16 cellular contexts compared by ENCODE assay signal in the genomic region with DNA sequence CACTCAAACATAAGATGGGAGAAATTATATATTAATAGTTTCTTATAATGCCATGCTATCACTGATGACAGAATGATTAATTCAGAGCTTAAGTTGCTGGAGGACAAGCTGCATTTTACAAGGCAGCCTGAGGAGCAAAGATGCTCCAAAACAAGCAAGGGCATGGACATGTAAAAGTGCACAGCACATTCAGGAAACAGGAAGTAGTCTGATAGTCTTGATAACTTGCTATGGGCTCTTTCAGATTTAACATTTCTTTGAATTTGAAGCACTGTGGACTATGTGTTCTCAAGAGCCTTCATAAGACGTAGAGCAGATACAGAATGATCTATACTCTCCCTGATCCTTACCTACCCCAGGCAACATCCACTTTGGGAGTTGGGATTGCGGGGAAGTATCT. TPM values are rescaled to one million over a fixed set of nuclear protein-coding genes. Genes with fewer than 3 reads are reported as not detected.
DNase-seq lines count a peak whose midpoint lies in the region; ATAC-seq lines count a peak whose summit lies in the region.
"Had no signal": no experiment of that assay in that cellular context is flagged by ENCODE, and none has a peak within 500 bp of the region (broad histone marks: within the 10 kb centered on the region; RNA-seq: fewer than 3 reads in every experiment).

No MANE protein-coding gene starts in this region.

- no peaks in the 10 kb centered on the region for H3K27me3 ChIP-seq in Karpas-422 (ENCODE audit: low read length)
- H3K27me3 ChIP-seq: pancreas had no signal

- H3K4me1 ChIP-seq in Karpas-422 (ENCODE audit: low read length): no peaks in the 10 kb centered on the region
- H3K4me1 ChIP-seq: pancreas had no signal

- no peak overlapping the region for H3K4me2 ChIP-seq in Karpas-422 (ENCODE audit: low read depth, low read length, poor library complexity, severe bottlenecking)

- POLR2A ChIA-PET in activated naive CD8-positive, alpha-beta T cell treated with anti-CD3 and anti-CD28 coated beads, Interleukin-2, amount 10 ng/mL, durations not matched to agents 7 days and 5 days (lab: Charles Lee): no interaction called here

- intact Hi-C loops in activated T-helper 2 cell treated with anti-CD3 and anti-CD28 coated beads, Interferon-gamma antibody, Interleukin-2, Interleukin-4, amounts not matched to agents 10 μg/mL and 5 μg/mL and 100 μg/mL, durations not matched to agents 14 hours and 24 hours and 36 hours (cut with micrococcal nuclease): no loop called here

- H3K4me3 ChIP-seq in Karpas-422 (ENCODE audit: low read length): no peak overlapping the region
- H3K4me3 ChIP-seq: coronary artery, pancreas had no signal

- DNase-seq in activated naive CD8-positive, alpha-beta T cell treated with anti-CD3 and anti-CD28 coated beads, Interleukin-2, amount 10 ng/mL, durations not matched to agents 7 days and 5 days: no peak
- no peak for DNase-seq in activated naive CD8-positive, alpha-beta T cell treated with anti-CD3 and anti-CD28 coated beads for 36 hours
- DNase-seq in Kasumi-1 (lab: John Stamatoyannopoulos, UW) (peak; percentile 9 to 18), SW480 (ENCODE audit: low spot score) (no peak), Karpas-422 (no peak)
- no peak for DNase-seq in activated T-helper 2 cell treated with anti-CD3 and anti-CD28 coated beads, Interferon-gamma antibody, Interleukin-2, Interleukin-4, amounts not matched to agents 10 μg/mL and 5 μg/mL and 100 μg/mL, durations not matched to agents 14 hours and 24 hours and 36 hours (ENCODE audit: low spot score)
- DNase-seq in natural killer cell treated with Interleukin-12 subunit alpha and Interleukin-12 subunit beta and Interleukin-15 and Interleukin-18, amount 100 ng/mL, for 72 hours (ENCODE audit: low spot score): no peak
- DNase-seq: GF-D8; NCI-H1048; NCI-H2081 treated with DMSO at 0.1 percent for 48 hours; NCI-H510A treated with DMSO at 0.1 percent for 48 hours; pancreas; stimulated activated CD4-positive, alpha-beta T cell treated with anti-CD3 and anti-CD28 coated beads, Interleukin-2, amount 100 ng/mL, for 48 hours had no signal

- H3K79me2 ChIP-seq in Karpas-422 (ENCODE audit: low read length): peaks cover 69% of the 10 kb centered on the region

- peaks cover 14% of the 10 kb centered on the region for H3K4me1 Mint-ChIP-seq in activated naive CD8-positive, alpha-beta T cell treated with anti-CD3 and anti-CD28 coated beads, Interleukin-2, amount 10 ng/mL, durations not matched to agents 7 days and 5 days
- H3K4me1 Mint-ChIP-seq in activated naive CD8-positive, alpha-beta T cell treated with anti-CD3 and anti-CD28 coated beads for 36 hours: peaks cover 21% of the 10 kb centered on the region
- peaks cover 21% of the 10 kb centered on the region for H3K4me1 Mint-ChIP-seq in activated T-helper 2 cell treated with anti-CD3 and anti-CD28 coated beads, Interferon-gamma antibody, Interleukin-2, Interleukin-4, amounts not matched to agents 10 μg/mL and 5 μg/mL and 100 μg/mL, durations not matched to agents 14 hours and 24 hours and 36 hours (ENCODE audit: low read depth)
- H3K4me1 Mint-ChIP-seq in natural killer cell treated with Interleukin-12 subunit alpha and Interleukin-12 subunit beta and Interleukin-15 and Interleukin-18, amount 100 ng/mL, for 72 hours (ENCODE audit: low read depth in 2 of 2): peaks cover 8 to 11% of the 10 kb centered on the region in 2 donors

- no peak overlapping the region for H3K27ac ChIP-seq in Karpas-422 (ENCODE audit: low read length)
- H3K27ac ChIP-seq: coronary artery, pancreas had no signal

- H3K36me3 Mint-ChIP-seq in activated naive CD8-positive, alpha-beta T cell treated with anti-CD3 and anti-CD28 coated beads, Interleukin-2, amount 10 ng/mL, durations not matched to agents 7 days and 5 days: peaks cover 7% of the 10 kb centered on the region
- peaks cover 7% of the 10 kb centered on the region for H3K36me3 Mint-ChIP-seq in activated naive CD8-positive, alpha-beta T cell treated with anti-CD3 and anti-CD28 coated beads for 36 hours
- H3K36me3 Mint-ChIP-seq in activated T-helper 2 cell treated with anti-CD3 and anti-CD28 coated beads, Interferon-gamma antibody, Interleukin-2, Interleukin-4, amounts not matched to agents 10 μg/mL and 5 μg/mL and 100 μg/mL, durations not matched to agents 14 hours and 24 hours and 36 hours (ENCODE audit: low read depth): peaks cover 2% of the 10 kb centered on the region
- no peaks in the 10 kb centered on the region for H3K36me3 Mint-ChIP-seq in natural killer cell treated with Interleukin-12 subunit alpha and Interleukin-12 subunit beta and Interleukin-15 and Interleukin-18, amount 100 ng/mL, for 72 hours

- H3K9me3 ChIP-seq in Karpas-422 (ENCODE audit: low read length): no peaks in the 10 kb centered on the region
- H3K9me3 ChIP-seq: pancreas had no signal

- no peak for ATAC-seq in activated naive CD8-positive, alpha-beta T cell treated with anti-CD3 and anti-CD28 coated beads, Interleukin-2, amount 10 ng/mL, durations not matched to agents 7 days and 5 days (ENCODE audit: low read depth)
- ATAC-seq in natural killer cell treated with Interleukin-12 subunit alpha and Interleukin-12 subunit beta and Interleukin-15 and Interleukin-18, amount 100 ng/mL, for 72 hours: no peak
- ATAC-seq in GM21360 (IDR thresholded peaks at IDR 0.05; ENCODE audit: unreplicated experiment): no peak
- ATAC-seq: pancreas, Right ventricle myocardium inferior had no signal

- no peaks in the 10 kb centered on the region for H3K9me2 ChIP-seq in Karpas-422 (replicated peaks; ENCODE audit: insufficient read depth, low read length)

- no peaks in the 10 kb centered on the region for H4K20me1 ChIP-seq in Karpas-422 (ENCODE audit: insufficient read depth, low read depth, low read length)

- H3K9ac ChIP-seq in Karpas-422 (ENCODE audit: low read length): no peak overlapping the region

- peak overlapping the region; percentile 58 for H3K4me3 Mint-ChIP-seq in activated naive CD8-positive, alpha-beta T cell treated with anti-CD3 and anti-CD28 coated beads, Interleukin-2, amount 10 ng/mL, durations not matched to agents 7 days and 5 days
- no peak overlapping the region for H3K4me3 Mint-ChIP-seq in activated naive CD8-positive, alpha-beta T cell treated with anti-CD3 and anti-CD28 coated beads for 36 hours
- H3K4me3 Mint-ChIP-seq in activated T-helper 2 cell treated with anti-CD3 and anti-CD28 coated beads, Interferon-gamma antibody, Interleukin-2, Interleukin-4, amounts not matched to agents 10 μg/mL and 5 μg/mL and 100 μg/mL, durations not matched to agents 14 hours and 24 hours and 36 hours (ENCODE audit: low read depth): peak overlapping the region; percentile 57
- H3K4me3 Mint-ChIP-seq in natural killer cell treated with Interleukin-12 subunit alpha and Interleukin-12 subunit beta and Interleukin-15 and Interleukin-18, amount 100 ng/mL, for 72 hours: peak overlapping the region; percentile 50

- peak overlapping the region; percentile 60 for H3K27ac Mint-ChIP-seq in activated naive CD8-positive, alpha-beta T cell treated with anti-CD3 and anti-CD28 coated beads, Interleukin-2, amount 10 ng/mL, durations not matched to agents 7 days and 5 days
- H3K27ac Mint-ChIP-seq in activated naive CD8-positive, alpha-beta T cell treated with anti-CD3 and anti-CD28 coated beads for 36 hours: no peak overlapping the region
- peak overlapping the region; percentile 65 for H3K27ac Mint-ChIP-seq in activated T-helper 2 cell treated with anti-CD3 and anti-CD28 coated beads, Interferon-gamma antibody, Interleukin-2, Interleukin-4, amounts not matched to agents 10 μg/mL and 5 μg/mL and 100 μg/mL, durations not matched to agents 14 hours and 24 hours and 36 hours
- H3K27ac Mint-ChIP-seq in natural killer cell treated with Interleukin-12 subunit alpha and Interleukin-12 subunit beta and Interleukin-15 and Interleukin-18, amount 100 ng/mL, for 72 hours: peak overlapping the region; percentile 66 to 86

- peaks cover 2% of the 10 kb centered on the region for H3K9me3 Mint-ChIP-seq in activated naive CD8-positive, alpha-beta T cell treated with anti-CD3 and anti-CD28 coated beads, Interleukin-2, amount 10 ng/mL, durations not matched to agents 7 days and 5 days
- no peaks in the 10 kb centered on the region for H3K9me3 Mint-ChIP-seq in activated naive CD8-positive, alpha-beta T cell treated with anti-CD3 and anti-CD28 coated beads for 36 hours
- no peaks in the 10 kb centered on the region for H3K9me3 Mint-ChIP-seq in activated T-helper 2 cell treated with anti-CD3 and anti-CD28 coated beads, Interferon-gamma antibody, Interleukin-2, Interleukin-4, amounts not matched to agents 10 μg/mL and 5 μg/mL and 100 μg/mL, durations not matched to agents 14 hours and 24 hours and 36 hours
- no peaks in the 10 kb centered on the region for H3K9me3 Mint-ChIP-seq in natural killer cell treated with Interleukin-12 subunit alpha and Interleukin-12 subunit beta and Interleukin-15 and Interleukin-18, amount 100 ng/mL, for 72 hours

- H3K27me3 Mint-ChIP-seq in activated naive CD8-positive, alpha-beta T cell treated with anti-CD3 and anti-CD28 coated beads, Interleukin-2, amount 10 ng/mL, durations not matched to agents 7 days and 5 days: no peaks in the 10 kb centered on the region
- no peaks in the 10 kb centered on the region for H3K27me3 Mint-ChIP-seq in activated naive CD8-positive, alpha-beta T cell treated with anti-CD3 and anti-CD28 coated beads for 36 hours
- no peaks in the 10 kb centered on the region for H3K27me3 Mint-ChIP-seq in activated T-helper 2 cell treated with anti-CD3 and anti-CD28 coated beads, Interferon-gamma antibody, Interleukin-2, Interleukin-4, amounts not matched to agents 10 μg/mL and 5 μg/mL and 100 μg/mL, durations not matched to agents 14 hours and 24 hours and 36 hours (ENCODE audit: low read depth)
- peaks cover 0 to 2% of the 10 kb centered on the region in 2 donors for H3K27me3 Mint-ChIP-seq in natural killer cell treated with Interleukin-12 subunit alpha and Interleukin-12 subunit beta and Interleukin-15 and Interleukin-18, amount 100 ng/mL, for 72 hours

- H3K36me3 ChIP-seq in Karpas-422 (ENCODE audit: insufficient read depth, low read length): no peaks in the 10 kb centered on the region
- H3K36me3 ChIP-seq: pancreas had no signal

- no peak overlapping the region for H2AFZ ChIP-seq in Karpas-422 (ENCODE audit: low read length)

RNA-seq across cellular contexts. Expression of a gene that starts 50.0 kb away (rescaled TPM):
- 10 to 100 TPM; 10.2 to 10.8 TPM for total RNA-seq in activated naive CD8-positive, alpha-beta T cell treated with anti-CD3 and anti-CD28 coated beads, Interleukin-2, amount 10 ng/mL, durations not matched to agents 7 days and 5 days
- 10 to 100 TPM; 11.6 to 11.8 TPM for total RNA-seq in activated naive CD8-positive, alpha-beta T cell treated with anti-CD3 and anti-CD28 coated beads for 36 hours
- 10.6 and 12.3 TPM in 2 replicates for total RNA-seq in activated T-helper 2 cell treated with anti-CD3 and anti-CD28 coated beads, Interferon-gamma antibody, Interleukin-2, Interleukin-4, amounts not matched to agents 10 μg/mL and 5 μg/mL and 100 μg/mL, durations not matched to agents 14 hours and 24 hours and 36 hours
- 10 to 100 TPM; 10.1 to 13.6 TPM for total RNA-seq in natural killer cell treated with Interleukin-12 subunit alpha and Interleukin-12 subunit beta and Interleukin-15 and Interleukin-18, amount 100 ng/mL, for 72 hours
- 8.5 and 15.1 TPM in 2 replicates for total RNA-seq in Karpas-422 (2014; rRNA removed; shearing (Covaris generic); ENCODE audit: low replicate concordance)

Comparison
In these comparisons a context has a peak if more than half of its experiments do, and no peak if none do; other contexts are left out.
1. DNase-seq: peak in Kasumi-1 (2 of 2); none in activated naive CD8-positive, alpha-beta T cell treated with anti-CD3 and anti-CD28 coated beads, Interleukin-2, amount 10 ng/mL, durations not matched to agents 7 days and 5 days (single experiment), activated naive CD8-positive, alpha-beta T cell treated with anti-CD3 and anti-CD28 coated beads for 36 hours (single experiment), activated T-helper 2 cell treated with anti-CD3 and anti-CD28 coated beads, Interferon-gamma antibody, Interleukin-2, Interleukin-4, amounts not matched to agents 10 μg/mL and 5 μg/mL and 100 μg/mL, durations not matched to agents 14 hours and 24 hours and 36 hours (single experiment), natural killer cell treated with Interleukin-12 subunit alpha and Interleukin-12 subunit beta and Interleukin-15 and Interleukin-18, amount 100 ng/mL, for 72 hours (single experiment), SW480 (single experiment) and Karpas-422 (single experiment).